30 cellular contexts compared by ENCODE assay signal in the genomic region with DNA sequence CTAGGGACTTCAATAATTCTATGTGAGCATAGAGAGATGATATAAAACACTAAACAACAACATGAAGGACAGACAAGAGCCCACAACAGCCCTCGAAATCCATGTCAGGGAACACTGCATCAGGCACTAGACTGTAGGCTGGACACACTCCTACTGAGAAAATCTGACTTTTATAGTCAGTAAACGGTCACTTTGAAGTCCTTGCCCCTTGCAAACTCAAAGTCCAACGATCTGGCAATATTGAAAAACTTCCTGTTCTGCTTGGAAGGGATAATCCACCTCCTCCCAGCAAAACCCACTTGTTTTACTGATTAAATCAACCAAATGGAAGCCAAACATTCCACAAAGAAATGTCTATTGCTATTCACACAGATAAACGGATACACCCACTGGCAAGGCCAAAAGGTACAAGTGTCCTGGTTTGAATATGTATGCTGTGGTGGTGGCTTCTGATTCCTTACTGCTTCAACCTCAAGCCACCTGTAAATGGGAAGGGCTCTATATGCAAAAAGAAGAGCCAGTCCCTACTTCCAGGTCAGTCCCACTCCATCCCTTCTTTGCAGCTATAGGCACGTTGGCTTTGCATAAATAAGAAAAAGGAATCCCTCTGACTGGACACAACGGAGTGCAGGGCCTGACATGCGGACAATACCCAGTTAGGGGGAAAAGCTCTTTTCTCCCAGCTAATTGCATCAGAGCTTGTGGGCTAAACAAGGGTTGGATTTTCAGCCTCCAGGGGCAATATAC. TPM values are rescaled to one million over a fixed set of nuclear protein-coding genes. Genes with fewer than 3 reads are reported as not detected.
A peak's percentile ranks its signal among the peaks of the same experiment; 100 is the strongest.
DNase-seq lines count a peak whose midpoint lies in the region; ATAC-seq, FAIRE-seq and TF ChIP-seq lines count a peak whose summit lies in the region.
"Had no signal": no experiment of that assay in that cellular context is flagged by ENCODE, and none has a peak within 500 bp of the region (broad histone marks: within the 10 kb centered on the region; RNA-seq: fewer than 3 reads in every experiment).

No MANE protein-coding gene starts in this region.

- peak overlapping the region; percentile 72 for H3K4me2 ChIP-seq in HepG2 (ENCODE audit: low read depth, low read length)

- H3K36me3 ChIP-seq in HepG2 (replicated peaks in 1 of 2; ENCODE audit: control insufficient read depth in 1 of 2, insufficient read depth in 2 of 2, low read length in 2 of 2) (peaks cover 5% of the 10 kb centered on the region in 2 experiments; a peak in 3 of 5 replicates), small intestine (ENCODE audit: control insufficient read depth in 2 of 2, insufficient read depth in 2 of 2, low read length in 2 of 2) (no peaks in the 10 kb centered on the region), esophagus squamous epithelium (no peaks in the 10 kb centered on the region)
- H3K36me3 ChIP-seq: right atrium auricular region, uterus had no signal

- intact Hi-C loops in HepG2 (cut with micrococcal nuclease; ENCODE audit: unreplicated experiment) (loop anchor here (1.0 to 5.0 kb wide), 5 partner anchors 9 to 56 kb away; partner anchors contain the start of gene STK39), esophagus squamous epithelium (cut with DNase I) (no loop called here)

- peaks cover 96% of the 10 kb centered on the region for H3K4me1 ChIP-seq in HepG2 (ENCODE audit: insufficient read depth, low read length)
- peaks cover 24 to 43% of the 10 kb centered on the region in 2 donors for H3K4me1 ChIP-seq in small intestine (ENCODE audit: control insufficient read depth in 2 of 2, insufficient read depth in 1 of 2, low read depth in 1 of 2, low read length in 1 of 2)
- H3K4me1 ChIP-seq in esophagus squamous epithelium, result peaks cover 0 to 34% (median 7%) of the 10 kb centered on the region in 3 donors
- H3K4me1 ChIP-seq: uterus had no signal

- CTCF ChIA-PET in HepG2 (lab: Yijun Ruan, JAX; ENCODE audit: low intra/inter-chr PET ratio, low total read pairs), result no interaction called here

- H3K4me3 ChIP-seq in HepG2 (replicated peaks in 1 of 3; ENCODE audit: insufficient read depth in 1 of 3, low read depth in 2 of 3, low read length in 3 of 3) (peak overlapping the region in 2 of 3 experiments; percentile 1 to 32; a peak in 2 of 6 replicates), small intestine (ENCODE audit: low read depth in 1 of 2, low read length in 2 of 2) (no peak overlapping the region), esophagus squamous epithelium (no peak overlapping the region)
- H3K4me3 ChIP-seq: dorsolateral prefrontal cortex, K562, right atrium auricular region, uterus had no signal

- WGBS in HepG2 (ENCODE audit: low lambda C conversion rate), result 2% methylated on average over 7 of the region's 7 CpGs
- 41 to 61% (median 43%) methylated on average over 7 of the region's 7 CpGs for WGBS in small intestine, 3 donors
- 75 to 86% methylated on average over 6 to 7 of the region's 7 CpGs for WGBS in esophagus squamous epithelium, 2 donors

- H3K27ac ChIP-seq in HepG2 (ENCODE audit: extremely low read length, insufficient read depth, low read length) (peak overlapping the region; percentile 87), small intestine (ENCODE audit: low read depth in 1 of 2, low read length in 1 of 2) (peak overlapping the region; percentile 73 to 80), esophagus squamous epithelium (no peak overlapping the region)
- H3K27ac ChIP-seq: C4-2B, parathyroid adenoma, right atrium auricular region, uterus, VCaP had no signal

- peak; percentile 96 for FAIRE-seq in HepG2 (lab: Jason Lieb, UNC)
- FAIRE-seq in small intestine (lab: Jason Lieb, UNC), result no peak
- FAIRE-seq: GM12891, K562 had no signal

- H3K27me3 ChIP-seq in HepG2 (ENCODE audit: control insufficient read depth in 1 of 2, insufficient read depth in 2 of 2, low read length in 2 of 2) (no peaks in the 10 kb centered on the region), small intestine (ENCODE audit: control insufficient read depth in 2 of 2, insufficient read depth in 2 of 2, low read length in 2 of 2) (no peaks in the 10 kb centered on the region), esophagus squamous epithelium (no peaks in the 10 kb centered on the region)
- H3K27me3 ChIP-seq: dorsolateral prefrontal cortex, right atrium auricular region, uterus had no signal

- H4K20me1 ChIP-seq in HepG2 (ENCODE audit: insufficient read depth, low read length), result no peaks in the 10 kb centered on the region

- no peak for TF ChIP-seq CTCF in HepG2 (CRISPR knock-in tag; IDR thresholded peaks at IDR 0.05)
- no peak for TF ChIP-seq CTCF in esophagus squamous epithelium (IDR thresholded peaks at IDR 0.05)

- H2AFZ ChIP-seq in HepG2 (ENCODE audit: low read length), result no peak overlapping the region
- H2AFZ ChIP-seq: parathyroid adenoma had no signal

- ATAC-seq in SK-N-SH treated with all-trans-retinoic acid at 6 μM for 48 hours (peak; percentile 9; the same call in 1 of the 3 replicates), HepG2 (peak; percentile 85), HG03432 (IDR thresholded peaks at IDR 0.05; ENCODE audit: unreplicated experiment) (no peak), HG03196 (IDR thresholded peaks at IDR 0.05; ENCODE audit: unreplicated experiment) (no peak)
- ATAC-seq: K562; left lobe of liver; stimulated activated memory B cell treated with anti-CD40 and anti-IgM and Interleukin-4, amounts not matched to agents 10 μg/mL and 1 μg/mL and 100 μg/mL, for 72 hours had no signal

- peak; percentile 71 to 97; a peak in 3 of 4 replicates for TF ChIP-seq EP300 in HepG2 (IDR thresholded peaks at IDR 0.05; ENCODE audit: low read depth in 2 of 2, low read length in 2 of 2)
- peak; percentile 86 for TF ChIP-seq EP300 in HepG2 (CRISPR knock-in tag; IDR thresholded peaks at IDR 0.05; ENCODE audit: borderline replicate concordance)

- peak overlapping the region; percentile 65 for H3K9ac ChIP-seq in HepG2 (ENCODE audit: insufficient read depth, low read depth, low read length)
- H3K9ac ChIP-seq: parathyroid adenoma had no signal

- POLR2A ChIA-PET in HepG2 (lab: Yijun Ruan, JAX), result interaction anchor here (0.6 to 4.5 kb wide), 14 partner anchors 10 to 66 kb away, joined by 3 to 59 read pairs (median 4); partner anchors contain the start of gene STK39

- H3K9me3 ChIP-seq in HepG2 (ENCODE audit: low read length), result no peaks in the 10 kb centered on the region
- H3K9me3 ChIP-seq in small intestine (ENCODE audit: control insufficient read depth, low read depth), result no peaks in the 10 kb centered on the region
- no peaks in the 10 kb centered on the region for H3K9me3 ChIP-seq in esophagus squamous epithelium
- H3K9me3 ChIP-seq: right atrium auricular region, uterus had no signal

- TF ChIP-seq POLR2A in HepG2 (IDR thresholded peaks at IDR 0.05; ENCODE audit: insufficient read depth in 1 of 2, low read depth in 2 of 2, low read length in 2 of 2), result peak; percentile 68 to 82
- no peak for TF ChIP-seq POLR2A in esophagus squamous epithelium (IDR thresholded peaks at IDR 0.05)

- BruUV-seq in HepG2 (replicated peaks; lab: Mats Ljungman, UMichigan), result no TSS peak

- DNase-seq in HT-29 (ENCODE audit: low spot score), result peak; percentile 85
- DNase-seq in HepG2 (ENCODE audit: low spot score), result peak; percentile 99
- DNase-seq in small intestine, result peak; percentile 75
- no peak for DNase-seq in D341Med (ENCODE audit: low spot score)
- no peak for DNase-seq in esophagus squamous epithelium (lab: John Stamatoyannopoulos, UW)
- DNase-seq: activated CD4-positive, alpha-beta T cell treated with anti-CD3 and anti-CD28 coated beads for 48 hours; activated CD8-positive, alpha-beta memory T cell treated with anti-CD3 and anti-CD28 coated beads for 24 hours; activated effector memory CD4-positive, alpha-beta T cell treated with anti-CD3 and anti-CD28 coated beads, Interleukin-2, amount 50 U/mL, for 16 hours; activated naive CD8-positive, alpha-beta T cell treated with anti-CD3 and anti-CD28 coated beads, Interleukin-2, amount 10 ng/mL, durations not matched to agents 7 days and 5 days; dorsolateral prefrontal cortex; H7; hypothalamus; MM.1S; NCI-H2081 treated with DMSO at 0.1 percent for 48 hours; NCI-H82; stimulated activated CD4-positive, alpha-beta T cell treated with anti-CD3 and anti-CD28 coated beads, Interleukin-12 subunit alpha, Interleukin-12 subunit beta, amount 100 ng/mL, for 4 hours; stimulated activated CD4-positive, alpha-beta T cell treated with anti-CD3 and anti-CD28 coated beads, Interleukin-4, amount 100 ng/mL, for 24 hours; substantia nigra; uterus had no signal

- TF ChIP-seq RAD21 in HepG2 (CRISPR knock-in tag; IDR thresholded peaks at IDR 0.05), result no peak

- in situ Hi-C loops in HepG2 (cut with HindIII; ENCODE audit: extremely low pct_ligation_motif_present, low pct_unique_long_range_greater_than_20kb), result no loop called here

- peaks cover 69% of the 10 kb centered on the region for H3K79me2 ChIP-seq in HepG2 (ENCODE audit: insufficient read depth, low read length)

TF ChIP-seq in SK-N-SH treated with all-trans-retinoic acid at 6 μM for 48 hours, 23 proteins besides CTCF, POLR2A, EP300 and RAD21 (continues in another document):
- no peak for TF ChIP-seq ZC3H10 (CRISPR knock-in tag; IDR thresholded peaks at IDR 0.05)

RNA-seq across cellular contexts. Expression of gene STK39, which starts 56.6 kb away (rescaled TPM):
- total RNA-seq in HT-29 (2014; rRNA removed; shearing (Covaris generic)), result 37.7 and 37.8 TPM in 2 replicates
- total RNA-seq in HepG2 (2016; rRNA removed; fragmentation: Illumina TruSeq; extraction: Trizol) (27.3 and 27.5 TPM in 2 replicates), esophagus squamous epithelium (10 to 100 TPM; 17.4 to 27.6 (median 20.6) TPM)
- total RNA-seq in HepG2 (2016; cell fraction: cytosol; rRNA removed; fragmentation: Illumina TruSeq; extraction: Trizol; ENCODE audit: low read depth), result 38.8 and 42.4 TPM in 2 replicates
- total RNA-seq in HepG2 (2016; cell fraction: insoluble cytoplasmic fraction; rRNA removed; fragmentation: Illumina TruSeq; extraction: Trizol), result 26.6 and 28.7 TPM in 2 replicates
- total RNA-seq in HepG2 (2016; cell fraction: membrane; rRNA removed; fragmentation: Illumina TruSeq; extraction: Trizol), result 34.3 and 39.4 TPM in 2 replicates
- total RNA-seq in HepG2 (2016; cell fraction: nucleus; rRNA removed; fragmentation: Illumina TruSeq; extraction: Trizol), result 28.1 and 30.8 TPM in 2 replicates
- polyA plus RNA-seq in HepG2 (2011; rRNA removed) (34.7 and 38.4 TPM in 2 replicates), small intestine (10 to 100 TPM; 41.0 to 68.7 (median 41.6) TPM)
- polyA plus RNA-seq in HepG2 (2011; cell fraction: cytosol; rRNA removed), result 19.6 and 35.4 TPM in 2 replicates
- 15.4 and 20.0 TPM in 2 replicates for polyA plus RNA-seq in HepG2 (2011; cell fraction: nucleus; rRNA removed)
- polyA plus RNA-seq in HepG2 (2012), result 37.9 and 40.1 TPM in 2 replicates
- polyA plus RNA-seq in HepG2 (2016; cell fraction: cytosol; fragmentation: Illumina TruSeq; extraction: Trizol; ENCODE audit: low read depth), result 23.2 and 23.9 TPM in 2 replicates
- 39.3 and 39.7 TPM in 2 replicates for polyA plus RNA-seq in HepG2 (2016; cell fraction: insoluble cytoplasmic fraction; fragmentation: Illumina TruSeq; extraction: Trizol; ENCODE audit: low read depth)
- polyA plus RNA-seq in HepG2 (2016; cell fraction: membrane; fragmentation: Illumina TruSeq; extraction: Trizol; ENCODE audit: low read depth), result 33.8 and 36.7 TPM in 2 replicates
- polyA plus RNA-seq in HepG2 (2016; cell fraction: nucleus; fragmentation: Illumina TruSeq; extraction: Trizol; ENCODE audit: insufficient read depth, low read depth), result 24.8 and 27.7 TPM in 2 replicates
- polyA minus RNA-seq in HepG2 (2011; rRNA and poly(A)+ RNA removed; ENCODE audit: low replicate concordance), result 2.6 and 29.6 TPM in 2 replicates
- polyA minus RNA-seq in HepG2 (2011; cell fraction: cytosol; rRNA and poly(A)+ RNA removed), result 29.1 and 30.6 TPM in 2 replicates
- 93.1 and 93.4 TPM in 2 replicates for polyA minus RNA-seq in HepG2 (2011; cell fraction: nucleus; rRNA and poly(A)+ RNA removed)

Comparison
In these comparisons a context has a peak if more than half of its experiments do, and no peak if none do; other contexts are left out.
1. DNase-seq: peak in HT-29 (single experiment), HepG2 (single experiment) and small intestine (single experiment); none in D341Med (single experiment) and esophagus squamous epithelium (single experiment).
2. ATAC-seq: peak in SK-N-SH treated with all-trans-retinoic acid at 6 μM for 48 hours (single experiment) and HepG2 (single experiment); none in HG03432 (single experiment) and HG03196 (single experiment).
3. H3K27ac ChIP-seq: peak in HepG2 (single experiment) and small intestine (2 of 2); none in esophagus squamous epithelium (0 of 4).
4. H3K4me3 ChIP-seq: peak in HepG2 (2 of 3); none in small intestine (0 of 2) and esophagus squamous epithelium (0 of 4).
5. POLR2A ChIP-seq: peak in HepG2 (2 of 2); none in esophagus squamous epithelium (0 of 4).